In genomic region chrX:155279873-155280272, GRCh38 we compare ENCODE assay signal across 25 cellular contexts. TPM values are rescaled to one million over a fixed set of nuclear protein-coding genes. Genes with fewer than 3 reads are reported as not detected.
"Had no signal": no experiment of that assay in that cellular context is flagged by ENCODE, and none has a peak within 500 bp of the region (broad histone marks: within the 10 kb centered on the region; RNA-seq: fewer than 3 reads in every experiment).

No MANE protein-coding gene starts in this region.

- H3K4me3 Mint-ChIP-seq: natural killer cell treated with Interleukin-12 subunit alpha and Interleukin-12 subunit beta and Interleukin-15 and Interleukin-18, amount 100 ng/mL, for 72 hours; stimulated activated memory B cell treated with anti-CD40 and anti-IgM and Interleukin-4, amounts not matched to agents 10 μg/mL and 1 μg/mL and 100 μg/mL, for 72 hours; type B pancreatic cell had no signal

- H3K9me3 ChIP-seq: left ventricle myocardium inferior, mucosa of descending colon, ovary, right atrium auricular region, right lobe of liver, tibial nerve, uterus had no signal

- DNase-seq: hypothalamus; islet precursor cell; left ventricle myocardium inferior; midbrain; mucosa of descending colon; ovary; right lobe of liver; stimulated activated CD4-positive, alpha-beta T cell treated with anti-CD3 and anti-CD28 coated beads, Interleukin-1b, Interleukin-23, amount 100 ng/mL, for 48 hours; stimulated activated CD4-positive, alpha-beta T cell treated with anti-CD3 and anti-CD28 coated beads, Interleukin-2, amount 100 ng/mL, for 48 hours; stimulated activated CD4-positive, alpha-beta T cell treated with anti-CD3 and anti-CD28 coated beads, Interleukin-4, amount 100 ng/mL, for 4 hours; stimulated activated CD8-positive, alpha-beta memory T cell treated with anti-CD3 and anti-CD28 coated beads, Interleukin-4, amount 100 ng/mL, for 48 hours; stimulated activated naive CD4-positive, alpha-beta T cell treated with Interleukin-2 at 50 U/mL for 16 hours; stimulated activated naive CD8-positive, alpha-beta T cell treated with anti-CD3 and anti-CD28 coated beads, Interleukin-15, amount 100 ng/mL, for 72 hours; substantia nigra; uterus had no signal

- H3K36me3 Mint-ChIP-seq: type B pancreatic cell had no signal

- H3K36me3 ChIP-seq: ovary, right lobe of liver, uterus had no signal

- H3K27me3 Mint-ChIP-seq: progenitor cell of endocrine pancreas; stimulated activated memory B cell treated with anti-CD40 and anti-IgM and Interleukin-4, amounts not matched to agents 10 μg/mL and 1 μg/mL and 100 μg/mL, for 72 hours; stimulated activated naive CD8-positive, alpha-beta T cell treated with anti-CD3 and anti-CD28 coated beads, Interleukin-15, amount 100 ng/mL, for 72 hours; type B pancreatic cell had no signal

- H3K27me3 ChIP-seq: ovary, right atrium auricular region, right lobe of liver, tibial nerve, uterus had no signal

- H3K27ac Mint-ChIP-seq: natural killer cell treated with Interleukin-12 subunit alpha and Interleukin-12 subunit beta and Interleukin-15 and Interleukin-18, amount 100 ng/mL, for 72 hours; progenitor cell of endocrine pancreas; stimulated activated memory B cell treated with anti-CD40 and anti-IgM and Interleukin-4, amounts not matched to agents 10 μg/mL and 1 μg/mL and 100 μg/mL, for 72 hours; stimulated activated naive CD8-positive, alpha-beta T cell treated with anti-CD3 and anti-CD28 coated beads, Interleukin-15, amount 100 ng/mL, for 72 hours; type B pancreatic cell had no signal

- H3K27ac ChIP-seq: left ventricle myocardium inferior, ovary, right atrium auricular region, right lobe of liver, tibial nerve, uterus had no signal

- H3K4me1 Mint-ChIP-seq: stimulated activated memory B cell treated with anti-CD40 and anti-IgM and Interleukin-4, amounts not matched to agents 10 μg/mL and 1 μg/mL and 100 μg/mL, for 72 hours had no signal

- H3K4me3 ChIP-seq: left ventricle myocardium inferior, lung, mucosa of descending colon, ovary, right atrium auricular region, right lobe of liver, smooth muscle cell, tibial nerve, uterus had no signal

- ATAC-seq: natural killer cell treated with Interleukin-12 subunit alpha and Interleukin-12 subunit beta and Interleukin-15 and Interleukin-18, amount 100 ng/mL, for 72 hours; right lobe of liver; stimulated activated memory B cell treated with anti-CD40 and anti-IgM and Interleukin-4, amounts not matched to agents 10 μg/mL and 1 μg/mL and 100 μg/mL, for 72 hours; stimulated activated naive CD8-positive, alpha-beta T cell treated with anti-CD3 and anti-CD28 coated beads, Interleukin-15, amount 100 ng/mL, for 72 hours had no signal

- H3K9me3 Mint-ChIP-seq: natural killer cell treated with Interleukin-12 subunit alpha and Interleukin-12 subunit beta and Interleukin-15 and Interleukin-18, amount 100 ng/mL, for 72 hours; stimulated activated naive CD8-positive, alpha-beta T cell treated with anti-CD3 and anti-CD28 coated beads, Interleukin-15, amount 100 ng/mL, for 72 hours; type B pancreatic cell had no signal

- H3K4me1 ChIP-seq: left ventricle myocardium inferior, right atrium auricular region, right lobe of liver, tibial nerve, uterus had no signal

RNA-seq across cellular contexts. Expression of gene RAB39B, which starts 15.6 kb away (rescaled TPM):
- total RNA-seq: pulmonary artery endothelial cell had no signal
- polyA plus RNA-seq: smooth muscle cell had no signal

RNA-seq across cellular contexts. Expression of gene CLIC2, which starts 54.5 kb away (rescaled TPM):
- total RNA-seq: kidney epithelial cell had no signal
